In the genomic region with DNA sequence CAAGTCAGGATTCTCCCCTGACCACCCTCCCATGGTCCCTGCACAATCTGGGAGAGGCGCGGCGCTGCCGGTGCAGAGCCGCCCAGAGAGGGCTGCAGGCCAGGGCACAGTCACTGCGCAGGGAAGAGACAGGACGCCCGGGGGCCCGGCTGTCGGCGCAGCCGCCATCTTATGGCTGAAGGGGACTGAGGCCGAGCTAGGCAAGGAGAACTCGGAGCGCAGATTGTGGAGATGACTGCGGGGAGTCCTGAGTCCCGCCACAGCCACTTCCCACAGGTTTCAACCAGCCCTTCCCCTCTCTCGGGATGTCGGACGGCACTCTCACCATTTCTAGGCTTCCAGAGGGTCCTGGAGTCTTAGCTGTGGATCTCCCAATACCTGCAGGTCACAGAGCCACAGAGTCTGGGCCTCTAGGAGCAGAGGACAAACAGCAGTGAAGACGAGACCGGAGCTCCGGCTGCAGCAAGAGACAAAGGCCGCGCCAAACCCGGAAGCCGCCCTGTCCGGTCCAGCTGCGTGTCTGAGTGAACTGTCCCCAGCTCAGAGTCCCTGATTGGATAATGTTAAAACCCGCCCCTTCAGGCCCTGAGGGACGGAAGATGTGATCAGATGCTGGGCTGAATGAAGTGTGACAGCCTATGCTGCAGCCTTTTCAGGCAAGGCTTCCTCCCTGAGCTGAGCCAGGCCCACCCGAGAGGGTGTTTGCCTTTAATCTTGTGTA, we compare ENCODE assay signal across 8 cellular contexts. TPM values are rescaled to one million over a fixed set of nuclear protein-coding genes. Genes with fewer than 3 reads are reported as not detected.
DNase-seq lines count a peak whose midpoint lies in the region; ATAC-seq and TF ChIP-seq lines count a peak whose summit lies in the region.

Gene ZNF708, minus strand, starts transcription at position 526 of the 721 bp plus-strand sequence. Its CDS starts 198 bp downstream, at position 328.

- H3K27me3 ChIP-seq in H7 (ENCODE audit: control insufficient read depth, insufficient read depth, low read length) (no peaks in the 10 kb centered on the region), MG63 (no peaks in the 10 kb centered on the region), foreskin keratinocyte (no peaks in the 10 kb centered on the region), neuron (ENCODE audit: insufficient read depth, low read length) (no peaks in the 10 kb centered on the region), subcutaneous abdominal adipose tissue (ENCODE audit: control insufficient read depth in 5 of 5, insufficient read depth in 4 of 5, low read length in 5 of 5) (no peaks in the 10 kb centered on the region)

- peak; percentile 99 for ATAC-seq in foreskin keratinocyte

- peak; percentile 96 for DNase-seq in ELF-1 (ENCODE audit: low read depth, low spot score)
- DNase-seq in H7, result peak; percentile 88
- DNase-seq in MG63, result peak; percentile 88
- DNase-seq in SIG-M5 treated with dmso at 0.1 percent for 504 hours (lab: John Stamatoyannopoulos, UW; ENCODE audit: unreplicated experiment), result peak; percentile 88
- peak; percentile 71 for DNase-seq in activated gamma-delta T cell treated with Interleukin-2 at 50 U/mL for 16 hours
- peak; percentile 72 to 83 for DNase-seq in foreskin keratinocyte

- peak within 1 kb of the TSS; percentile 77 for H2AFZ ChIP-seq in neuron (ENCODE audit: low read depth, low read length)

- H3K36me3 ChIP-seq in H7 (replicated peaks; ENCODE audit: control insufficient read depth, insufficient read depth, low read length), result peaks cover 2% of the 10 kb centered on the region
- peaks cover 11% of the 10 kb centered on the region for H3K36me3 ChIP-seq in MG63
- peaks cover 18% of the 10 kb centered on the region for H3K36me3 ChIP-seq in neuron (ENCODE audit: insufficient read depth, low read length)
- peaks cover 0 to 6% (median 0%) of the 10 kb centered on the region in 5 donors for H3K36me3 ChIP-seq in subcutaneous abdominal adipose tissue (ENCODE audit: control insufficient read depth in 5 of 5, insufficient read depth in 5 of 5, low read length in 5 of 5)

- H3K4me1 ChIP-seq in foreskin keratinocyte, result peaks cover 3% of the 10 kb centered on the region
- H3K4me1 ChIP-seq in neuron (ENCODE audit: insufficient read depth, low read length), result peaks cover 7% of the 10 kb centered on the region
- peaks cover 0 to 14% (median 13%) of the 10 kb centered on the region in 5 donors for H3K4me1 ChIP-seq in subcutaneous abdominal adipose tissue (ENCODE audit: control insufficient read depth in 5 of 5, insufficient read depth in 5 of 5, low read length in 5 of 5)

- peak within 1 kb of the TSS; percentile 83 to 99 (median 90) for H3K9ac ChIP-seq in subcutaneous abdominal adipose tissue (ENCODE audit: low read length in 5 of 5)

- H3K4me3 ChIP-seq in H7 (ENCODE audit: insufficient read depth, low read depth, low read length), result peak within 1 kb of the TSS; percentile 84
- peak within 1 kb of the TSS; percentile 76 for H3K4me3 ChIP-seq in MG63
- H3K4me3 ChIP-seq in neuron (ENCODE audit: low read length), result peak within 1 kb of the TSS; percentile 92
- peak within 1 kb of the TSS; percentile 95 to 100 (median 99) for H3K4me3 ChIP-seq in subcutaneous abdominal adipose tissue (ENCODE audit: low read depth in 1 of 5, low read length in 5 of 5)

- H3K9me3 ChIP-seq in MG63 (peaks cover 3% of the 10 kb centered on the region; the same call in 1 of the 2 replicates), neuron (ENCODE audit: low read length) (peaks cover 12% of the 10 kb centered on the region), subcutaneous abdominal adipose tissue (ENCODE audit: control insufficient read depth in 5 of 5, low read length in 5 of 5) (no peaks in the 10 kb centered on the region)

- no peak for TF ChIP-seq CTCF in foreskin keratinocyte (conservative IDR thresholded peaks at IDR 0.05)

- H3K27ac ChIP-seq in foreskin keratinocyte, result peak within 1 kb of the TSS; percentile 78
- H3K27ac ChIP-seq in subcutaneous abdominal adipose tissue (ENCODE audit: low read depth, low read length), result peak within 1 kb of the TSS; percentile 90

RNA-seq across cellular contexts. Expression of gene ZNF708, which starts in this region (rescaled TPM):
- 6.5 and 7.6 TPM in 2 replicates for total RNA-seq in H7 (2014; rRNA removed; shearing (Covaris generic))
- total RNA-seq in MG63 (2014; rRNA removed; shearing (Covaris generic); ENCODE audit: low replicate concordance), result 1.3 and 1.8 TPM in 2 replicates
- 3.2 and 4.1 TPM in 2 replicates for total RNA-seq in foreskin keratinocyte
- 0.56 and 0.67 TPM in 2 replicates for polyA plus RNA-seq in foreskin keratinocyte

Comparison
In these comparisons a context has a peak if more than half of its experiments do, and no peak if none do; other contexts are left out.
1. Peak in every context shown above with its lines: DNase-seq, ATAC-seq, H3K4me3 ChIP-seq and H3K27ac ChIP-seq.